In genomic region chr5:41851116-41851515, GRCh38 we compare ENCODE assay signal across 19 cellular contexts.
"Had no signal": no experiment of that assay in that cellular context is flagged by ENCODE, and none has a peak within 500 bp of the region (broad histone marks: within the 10 kb centered on the region; RNA-seq: fewer than 3 reads in every experiment).

No MANE protein-coding gene starts in this region.

- H3K4me3 Mint-ChIP-seq: nephron had no signal

- ATAC-seq: esophagus mucosa, gastrocnemius medialis, left lobe of liver, sciatic nerve, upper lobe of right lung had no signal

- DNase-seq: activated CD4-positive, alpha-beta T cell treated with anti-CD3 and anti-CD28 coated beads, Interleukin-2, amount 50 U/mL, for 48 hours; activated CD4-positive, CD25-positive, alpha-beta regulatory T cell; activated CD8-positive, alpha-beta memory T cell treated with anti-CD3 and anti-CD28 coated beads, Interleukin-2, amount 50 U/mL, for 48 hours; activated effector memory CD4-positive, alpha-beta T cell treated with anti-CD3 and anti-CD28 coated beads, Interleukin-2, amount 50 U/mL, for 16 hours; adrenal gland; cerebellar nuclear complex; cortex of kidney; effector CD4-positive, alpha-beta T cell; gastrocnemius medialis; head of caudate nucleus; kidney; SHP77; stimulated activated CD4-positive, alpha-beta T cell treated with anti-CD3 and anti-CD28 coated beads, Interleukin-4, amount 100 ng/mL, for 1 hour; T1000; upper lobe of right lung had no signal

- H3K4me1 Mint-ChIP-seq: nephron had no signal

- H3K27ac Mint-ChIP-seq: nephron had no signal
